In genomic region chr3:15506571-15506970, GRCh38 we compare ENCODE assay signal across 4 cellular contexts. TPM values are rescaled to one million over a fixed set of nuclear protein-coding genes. Genes with fewer than 3 reads are reported as not detected.
"Had no signal": no experiment of that assay in that cellular context is flagged by ENCODE, and none has a peak within 500 bp of the region (broad histone marks: within the 10 kb centered on the region; RNA-seq: fewer than 3 reads in every experiment).

No MANE protein-coding gene starts in this region.

- H3K9me3 Mint-ChIP-seq: IgD-negative memory B cell had no signal

- H3K27me3 Mint-ChIP-seq: IgD-negative memory B cell had no signal

- H3K36me3 Mint-ChIP-seq: IgD-negative memory B cell had no signal

- DNase-seq: IMR-90 had no signal

- H3K4me3 Mint-ChIP-seq: IgD-negative memory B cell had no signal

- H3K27ac Mint-ChIP-seq: IgD-negative memory B cell had no signal

- H3K4me1 Mint-ChIP-seq: IgD-negative memory B cell had no signal

RNA-seq across cellular contexts. Expression of gene COLQ, which starts 14.9 kb away (rescaled TPM):
- total RNA-seq: HT-29, HT1080 had no signal
- polyA plus RNA-seq: IgD-negative memory B cell had no signal
